ENCODE assay signal across 16 cellular contexts in the genomic region with DNA sequence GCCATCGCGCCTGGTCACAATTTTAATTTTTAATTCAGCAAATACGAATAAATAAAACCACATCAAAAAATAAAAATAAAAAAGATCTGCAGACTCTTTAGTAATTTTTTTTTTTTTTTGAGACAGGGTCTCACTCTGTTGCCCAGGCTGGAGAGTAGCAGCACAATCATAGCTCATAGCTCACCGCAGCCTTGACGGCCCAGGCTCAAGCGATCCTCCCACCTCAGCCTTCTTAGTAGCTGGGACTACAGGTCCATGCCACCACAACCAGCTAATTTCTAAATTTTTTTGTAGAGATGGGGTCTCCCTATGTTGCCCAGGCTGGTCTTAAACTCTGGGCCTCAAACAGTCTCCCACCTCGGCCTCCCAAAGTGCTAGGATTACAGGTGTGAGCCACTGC. TPM values are rescaled to one million over a fixed set of nuclear protein-coding genes. Genes with fewer than 3 reads are reported as not detected.
DNase-seq lines count a peak whose midpoint lies in the region; ATAC-seq and TF ChIP-seq lines count a peak whose summit lies in the region.
"Had no signal": no experiment of that assay in that cellular context is flagged by ENCODE, and none has a peak within 500 bp of the region (broad histone marks: within the 10 kb centered on the region; RNA-seq: fewer than 3 reads in every experiment).

No MANE protein-coding gene starts in this region.

- no peak for TF ChIP-seq CTCF in C4-2B (conservative IDR thresholded peaks at IDR 0.05)
- no peak for TF ChIP-seq CTCF in stomach (IDR thresholded peaks at IDR 0.05)
- no peak for TF ChIP-seq CTCF in GM13977 (IDR thresholded peaks at IDR 0.05; ENCODE audit: extremely low read depth, insufficient read depth, missing control alignments)
- TF ChIP-seq CTCF in upper lobe of left lung (IDR thresholded peaks at IDR 0.05): no peak

- no peaks in the 10 kb centered on the region for H3K27me3 Mint-ChIP-seq in T-helper 17 cell
- H3K27me3 Mint-ChIP-seq: B cell had no signal

- 93 to 98% (median 95%) methylated on average over 7 of the region's 7 CpGs for WGBS in stomach, 5 donors
- whole genome bisulfite sequencing in upper lobe of left lung, 2 donors: 97 to 98% methylated on average over 7 of the region's 7 CpGs

- H3K4me1 Mint-ChIP-seq in T-helper 17 cell: peaks cover 18% of the 10 kb centered on the region

- H3K27ac ChIP-seq in C4-2B (peak overlapping the region; percentile 98), stomach (peak overlapping the region; percentile 80 to 92 (median 86)), upper lobe of left lung (peak overlapping the region in 1 of 4 donors; percentile 74)

- no peaks in the 10 kb centered on the region for H3K36me3 Mint-ChIP-seq in T-helper 17 cell (ENCODE audit: low read depth)

- no peaks in the 10 kb centered on the region for H3K27me3 ChIP-seq in stomach
- no peaks in the 10 kb centered on the region for H3K27me3 ChIP-seq in upper lobe of left lung

- ATAC-seq in T-helper 17 cell (no peak), GM18907 (IDR thresholded peaks at IDR 0.05; ENCODE audit: unreplicated experiment) (no peak), upper lobe of left lung (ENCODE audit: low FRiP score in 2 of 2) (no peak)
- ATAC-seq: CD8-positive, alpha-beta T cell had no signal

- H3K36me3 ChIP-seq in stomach (peaks cover 4 to 49% (median 36%) of the 10 kb centered on the region in 4 donors), upper lobe of left lung (peaks cover 0 to 14% (median 1%) of the 10 kb centered on the region in 4 donors)

- H3K27ac Mint-ChIP-seq in T-helper 17 cell: peak overlapping the region; percentile 37
- H3K27ac Mint-ChIP-seq: B cell; CD8-positive, alpha-beta T cell had no signal

- intact Hi-C loops in stomach (cut with DNase I; ENCODE audit: low total_unique reads): no loop called here

- TF ChIP-seq EP300 in stomach (IDR thresholded peaks at IDR 0.05): no peak
- no peak for TF ChIP-seq EP300 in upper lobe of left lung (IDR thresholded peaks at IDR 0.05)

- H3K4me1 ChIP-seq in stomach (peaks cover 30 to 60% (median 42%) of the 10 kb centered on the region in 4 donors), upper lobe of left lung (peaks cover 17 to 43% (median 30%) of the 10 kb centered on the region in 4 donors)

- in situ Hi-C loops in GM13977 (cut with MboI; ENCODE audit: low pct_unique_long_range_greater_than_20kb, low sequenced_read_pairs, unreplicated experiment): loop anchor here (10.0 kb wide), 1 partner anchor 194 kb away; no protein-coding TSS in a partner anchor

- H3K4me3 ChIP-seq in stomach (no peak overlapping the region), upper lobe of left lung (no peak overlapping the region)

- TF ChIP-seq POLR2A in stomach (IDR thresholded peaks at IDR 0.05) (no peak), upper lobe of left lung (IDR thresholded peaks at IDR 0.05) (no peak)

- H3K9me3 ChIP-seq in T-helper 17 cell (ENCODE audit: control insufficient read depth, low read length, poor library complexity, severe bottlenecking) (no peaks in the 10 kb centered on the region), stomach (no peaks in the 10 kb centered on the region), upper lobe of left lung (no peaks in the 10 kb centered on the region)

- H3K4me3 Mint-ChIP-seq in T-helper 17 cell: no peak overlapping the region
- H3K4me3 Mint-ChIP-seq: B cell; CD8-positive, alpha-beta T cell had no signal

- DNase-seq in T-helper 17 cell (no peak), islet precursor cell (peak; percentile 9), stomach (no peak), GM13977 (ENCODE audit: low spot score) (no peak), upper lobe of left lung (no peak)
- DNase-seq: C1 segment of cervical spinal cord; CD8-positive, alpha-beta T cell; COR-L47; DMS153; DMS79 treated with DMSO at 0.1 percent for 48 hours; EL; HCEC 1CT; IMR-90 had no signal

RNA-seq across cellular contexts. Expression of gene NANS, which starts 14.2 kb away (rescaled TPM):
- total RNA-seq in T-helper 17 cell (10 to 100 TPM; 38.1 to 44.9 TPM), stomach (100 to 1,000 TPM in 1 of 5 donors, 10 to 100 TPM in 4; 12.1 to 261 (median 82.1) TPM), upper lobe of left lung (10 to 100 TPM; 41.4 to 75.5 (median 60.7) TPM)
- polyA plus RNA-seq in stomach: 100 to 1,000 TPM in 2 of 3 donors, 10 to 100 TPM in 1; 95.3 to 143 (median 104) TPM

RNA-seq across cellular contexts. Expression of gene TRIM14, which starts 48.3 kb away (rescaled TPM):
- total RNA-seq in T-helper 17 cell (10 to 100 TPM; 63.8 to 64.6 TPM), stomach (100 to 1,000 TPM in 1 of 5 donors, 10 to 100 TPM in 3, 1 to 10 TPM in 1; 7.7 to 249 (median 17.4) TPM), upper lobe of left lung (10 to 100 TPM; 28.6 to 52.1 (median 46.2) TPM)
- 1 to 10 TPM; 4.7 to 6.1 (median 6.0) TPM for polyA plus RNA-seq in stomach
